1 cellular context compared by ENCODE assay signal in genomic region chr11:70733327-70734325, GRCh38.
TF ChIP-seq lines count a peak whose summit lies in the region.

No MANE protein-coding gene starts in this region.

TF ChIP-seq in WTC11, 78 proteins besides CTCF, POLR2A, EP300 and RAD21 (continued from another document):
- TF ChIP-seq AR (CRISPR knock-in tag; IDR thresholded peaks at IDR 0.05), result no peak
- TF ChIP-seq RORB (CRISPR knock-in tag; IDR thresholded peaks at IDR 0.05), result no peak
